In the genomic region with DNA sequence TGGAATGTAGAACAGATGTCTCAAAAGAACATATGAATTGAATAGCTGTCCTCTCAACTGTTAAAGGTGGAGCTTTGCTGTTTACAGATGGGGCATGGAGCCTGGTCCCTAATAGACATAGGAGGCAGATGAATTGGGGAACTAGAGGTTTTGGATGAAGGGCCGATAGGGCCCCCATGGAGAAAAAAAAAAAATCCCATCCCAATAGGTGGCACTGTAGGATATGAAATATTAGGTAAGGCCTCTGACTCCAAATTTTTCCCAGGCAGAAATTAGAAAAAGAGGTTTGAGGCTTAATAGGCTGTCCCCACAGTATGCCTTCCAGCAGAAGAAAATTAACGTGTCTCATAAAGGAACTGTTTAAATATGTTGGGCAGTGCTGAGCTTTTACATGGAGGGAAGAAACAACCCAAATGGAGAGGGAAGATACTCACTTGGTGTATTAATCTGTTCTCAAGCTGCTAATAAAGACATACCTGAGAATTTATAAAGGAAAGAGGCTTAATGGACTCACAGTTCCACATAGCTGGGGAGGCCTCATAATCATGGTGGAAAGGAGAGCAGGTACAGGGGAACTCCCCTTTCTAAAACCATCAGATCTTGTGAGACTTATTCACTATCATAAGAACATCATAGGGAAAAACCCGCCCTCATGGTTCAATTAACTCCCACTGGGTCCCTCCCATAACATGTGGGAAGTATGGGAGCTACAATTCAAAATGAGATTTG, we compare ENCODE assay signal across 10 cellular contexts. TPM values are rescaled to one million over a fixed set of nuclear protein-coding genes. Genes with fewer than 3 reads are reported as not detected.
DNase-seq lines count a peak whose midpoint lies in the region; ATAC-seq and TF ChIP-seq lines count a peak whose summit lies in the region.
"Had no signal": no experiment of that assay in that cellular context is flagged by ENCODE, and none has a peak within 500 bp of the region (broad histone marks: within the 10 kb centered on the region; RNA-seq: fewer than 3 reads in every experiment).

No MANE protein-coding gene starts in this region.

- H3K4me3 ChIP-seq in HCT116 (replicated peaks in 1 of 2; ENCODE audit: low read depth in 1 of 2, low read length in 2 of 2) (no peak overlapping the region), Panc1 (ENCODE audit: low read depth in 2 of 2, low read length in 2 of 2) (no peak overlapping the region)
- H3K4me3 ChIP-seq: gastroesophageal sphincter had no signal

- H3K27ac Mint-ChIP-seq in CD14-positive monocyte = no peak overlapping the region
- H3K27ac Mint-ChIP-seq in activated naive CD4-positive, alpha-beta T cell treated with anti-CD3 and anti-CD28 coated beads for 36 hours = no peak overlapping the region

- no peaks in the 10 kb centered on the region for H3K79me2 ChIP-seq in HCT116 (ENCODE audit: insufficient read depth, low read length)

- RAD21 ChIA-PET in HCT116 (lab: Charles Lee; ENCODE audit: low non-redundant PET in 1 of 2, low total read pairs in 2 of 2, uncharacterized antibody in 2 of 2, unreplicated experiment in 2 of 2) = interaction anchor here (0.5 to 0.7 kb wide), 2 partner anchors 49 to 347 kb away, joined by 3 read pairs; no protein-coding TSS in a partner anchor

- H3K9me3 Mint-ChIP-seq in CD14-positive monocyte = peaks cover 0 to 5% (median 0%) of the 10 kb centered on the region in 7 donors
- no peaks in the 10 kb centered on the region for H3K9me3 Mint-ChIP-seq in activated naive CD4-positive, alpha-beta T cell treated with anti-CD3 and anti-CD28 coated beads for 36 hours

- H3K4me2 ChIP-seq in HCT116 (ENCODE audit: low read length) = no peak overlapping the region

- H3K36me3 Mint-ChIP-seq in CD14-positive monocyte = no peaks in the 10 kb centered on the region
- no peaks in the 10 kb centered on the region for H3K36me3 Mint-ChIP-seq in activated naive CD4-positive, alpha-beta T cell treated with anti-CD3 and anti-CD28 coated beads for 36 hours (ENCODE audit: low read depth)

- no peak overlapping the region for H3K4me3 Mint-ChIP-seq in CD14-positive monocyte
- H3K4me3 Mint-ChIP-seq in activated naive CD4-positive, alpha-beta T cell treated with anti-CD3 and anti-CD28 coated beads for 36 hours = no peak overlapping the region

- H4K20me1 ChIP-seq in HCT116 (ENCODE audit: insufficient read depth) = no peaks in the 10 kb centered on the region

- no peaks in the 10 kb centered on the region for H3K9me3 ChIP-seq in HCT116 (ENCODE audit: control insufficient read depth in 1 of 2, insufficient read depth in 1 of 2, low read depth in 1 of 2, low read length in 2 of 2)
- H3K9me3 ChIP-seq in Panc1 (ENCODE audit: control insufficient read depth, insufficient read depth, low read depth, low read length) = no peaks in the 10 kb centered on the region
- H3K9me3 ChIP-seq: gastroesophageal sphincter had no signal

- no peaks in the 10 kb centered on the region for H3K9me2 ChIP-seq in HCT116 (ENCODE audit: insufficient read depth)

- CTCF ChIA-PET in HCT116 (lab: Charles Lee) = interaction anchor here (1.4 kb wide), 1 partner anchor 361 kb away, joined by 3 read pairs; no protein-coding TSS in a partner anchor
- CTCF ChIA-PET in Panc1 (lab: Charles Lee) = interaction anchor here (0.5 kb wide), 2 partner anchors 347 to 862 kb away, joined by 3 to 6 read pairs; no protein-coding TSS in a partner anchor
- CTCF ChIA-PET in activated naive CD4-positive, alpha-beta T cell treated with anti-CD3 and anti-CD28 coated beads for 36 hours (lab: Charles Lee) = interaction anchor here (0.7 to 1.5 kb wide), 6 partner anchors 28 to 346 kb away, joined by 3 to 6 read pairs (median 4); no protein-coding TSS in a partner anchor

- TF ChIP-seq RAD21 in HCT116 (IDR thresholded peaks at IDR 0.05; ENCODE audit: low read depth) = peak; percentile 59

- in situ Hi-C loops in Panc1 (cut with HindIII; ENCODE audit: low pct_unique_long_range_greater_than_20kb, low sequenced_read_pairs) = no loop called here

- no peak overlapping the region for H2AFZ ChIP-seq in HCT116 (ENCODE audit: low read depth, low read length, poor library complexity, severe bottlenecking)

- H3K36me3 ChIP-seq in HCT116 (ENCODE audit: control insufficient read depth in 1 of 2, insufficient read depth in 2 of 2, low read length in 2 of 2) = no peaks in the 10 kb centered on the region
- H3K36me3 ChIP-seq in Panc1 (ENCODE audit: control insufficient read depth, insufficient read depth, low read length) = no peaks in the 10 kb centered on the region
- H3K36me3 ChIP-seq: gastroesophageal sphincter had no signal

- no peaks in the 10 kb centered on the region for H3K4me1 ChIP-seq in HCT116 (ENCODE audit: control insufficient read depth in 1 of 2, insufficient read depth in 2 of 2, low read length in 2 of 2)
- no peaks in the 10 kb centered on the region for H3K4me1 ChIP-seq in Panc1 (ENCODE audit: control insufficient read depth, insufficient read depth, low read length)
- H3K4me1 ChIP-seq: gastroesophageal sphincter had no signal

- intact Hi-C loops in CD14-positive monocyte (cut with micrococcal nuclease) = no loop called here
- intact Hi-C loops in HCT116 (cut with micrococcal nuclease) = loop anchor here (1.0 to 10.0 kb wide), 3 partner anchors 138 to 649 kb away; no protein-coding TSS in a partner anchor
- intact Hi-C loops in Panc1 (cut with micrococcal nuclease; ENCODE audit: unreplicated experiment) = no loop called here
- intact Hi-C loops in activated naive CD4-positive, alpha-beta T cell treated with anti-CD3 and anti-CD28 coated beads for 36 hours (cut with micrococcal nuclease) = loop anchor here (1.0 to 5.0 kb wide), 4 partner anchors 67 to 347 kb away; no protein-coding TSS in a partner anchor

- H3K27ac ChIP-seq in HCT116 (ENCODE audit: low read depth, low read length) = no peak overlapping the region
- no peak overlapping the region for H3K27ac ChIP-seq in Panc1 (ENCODE audit: low read length)
- H3K27ac ChIP-seq: gastroesophageal sphincter had no signal

- TF ChIP-seq CTCF in CD14-positive monocyte (IDR thresholded peaks at IDR 0.05) (peak; percentile 19), HCT116 (IDR thresholded peaks at IDR 0.05 in 2 of 3, conservative IDR thresholded peaks at IDR 0.05 in 1 of 3; ENCODE audit: borderline replicate concordance in 1 of 3, insufficient read depth in 1 of 3, low read depth in 2 of 3, low read length in 2 of 3) (peak; percentile 15 to 43 (median 27); a peak in 4 of 6 replicates), Panc1 (IDR thresholded peaks at IDR 0.05) (peak; percentile 74)

- H3K27me3 ChIP-seq in HCT116 (ENCODE audit: insufficient read depth, low read length) = no peaks in the 10 kb centered on the region
- peaks cover 5% of the 10 kb centered on the region for H3K27me3 ChIP-seq in Panc1 (ENCODE audit: control insufficient read depth, insufficient read depth, low read length)
- H3K27me3 ChIP-seq: gastroesophageal sphincter had no signal

- BruUV-seq in HCT116 (replicated peaks; lab: Mats Ljungman, UMichigan) (no TSS peak), Panc1 (replicated peaks; lab: Mats Ljungman, UMichigan) (no TSS peak)

- TF ChIP-seq POLR2A in HCT116 (IDR thresholded peaks at IDR 0.05; ENCODE audit: borderline replicate concordance, extremely low read depth, insufficient read depth, insufficient read length) = no peak

- DNase-seq in CD14-positive monocyte (ENCODE audit: low spot score) = no peak
- no peak for DNase-seq in HCT116 (ENCODE audit: low read depth, low spot score)
- no peak for DNase-seq in Panc1 (ENCODE audit: low read depth, low spot score)
- peak; percentile 8 for DNase-seq in iris pigment epithelial cell (ENCODE audit: low read depth)
- no peak for DNase-seq in activated naive CD4-positive, alpha-beta T cell treated with anti-CD3 and anti-CD28 coated beads for 36 hours
- DNase-seq in NK-92 (lab: John Stamatoyannopoulos, UW; ENCODE audit: unreplicated experiment) = no peak

- ATAC-seq in HCT116 (no peak; the same call in 1 of the 2 replicates), Panc1 (peak; percentile 65; the same call in 1 of the 2 replicates), HG03175 (IDR thresholded peaks at IDR 0.05; ENCODE audit: unreplicated experiment) (no peak), HG02571 (IDR thresholded peaks at IDR 0.05; ENCODE audit: unreplicated experiment) (no peak)
- ATAC-seq: gastroesophageal sphincter had no signal

- peaks cover 0 to 2% (median 0%) of the 10 kb centered on the region in 3 donors for H3K27me3 Mint-ChIP-seq in CD14-positive monocyte (ENCODE audit: low read depth in 3 of 3)
- no peaks in the 10 kb centered on the region for H3K27me3 Mint-ChIP-seq in activated naive CD4-positive, alpha-beta T cell treated with anti-CD3 and anti-CD28 coated beads for 36 hours (ENCODE audit: low read depth)

- peaks cover 14% of the 10 kb centered on the region for H3K4me1 Mint-ChIP-seq in CD14-positive monocyte
- peaks cover 17% of the 10 kb centered on the region for H3K4me1 Mint-ChIP-seq in activated naive CD4-positive, alpha-beta T cell treated with anti-CD3 and anti-CD28 coated beads for 36 hours (ENCODE audit: low read depth)

- H3K9ac ChIP-seq in HCT116 (ENCODE audit: low read length) = no peak overlapping the region

- POLR2A ChIA-PET in HCT116 (lab: Charles Lee) = no interaction called here
- POLR2A ChIA-PET in Panc1 (lab: Charles Lee) = no interaction called here

TF ChIP-seq in HCT116, 20 proteins besides CTCF, POLR2A, EP300 and RAD21 (continues in another document):
- no peak for TF ChIP-seq EZH2phosphoT487 (IDR thresholded peaks at IDR 0.05; ENCODE audit: borderline replicate concordance)
- TF ChIP-seq, protein P1, sequence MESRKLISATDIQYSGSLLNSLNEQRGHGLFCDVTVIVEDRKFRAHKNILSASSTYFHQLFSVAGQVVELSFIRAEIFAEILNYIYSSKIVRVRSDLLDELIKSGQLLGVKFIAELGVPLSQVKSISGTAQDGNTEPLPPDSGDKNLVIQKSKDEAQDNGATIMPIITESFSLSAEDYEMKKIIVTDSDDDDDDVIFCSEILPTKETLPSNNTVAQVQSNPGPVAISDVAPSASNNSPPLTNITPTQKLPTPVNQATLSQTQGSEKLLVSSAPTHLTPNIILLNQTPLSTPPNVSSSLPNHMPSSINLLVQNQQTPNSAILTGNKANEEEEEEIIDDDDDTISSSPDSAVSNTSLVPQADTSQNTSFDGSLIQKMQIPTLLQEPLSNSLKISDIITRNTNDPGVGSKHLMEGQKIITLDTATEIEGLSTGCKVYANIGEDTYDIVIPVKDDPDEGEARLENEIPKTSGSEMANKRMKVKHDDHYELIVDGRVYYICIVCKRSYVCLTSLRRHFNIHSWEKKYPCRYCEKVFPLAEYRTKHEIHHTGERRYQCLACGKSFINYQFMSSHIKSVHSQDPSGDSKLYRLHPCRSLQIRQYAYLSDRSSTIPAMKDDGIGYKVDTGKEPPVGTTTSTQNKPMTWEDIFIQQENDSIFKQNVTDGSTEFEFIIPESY (IDR thresholded peaks at IDR 0.05; ENCODE audit: extremely low read depth, insufficient replicate concordance, low read length) = no peak
- TF ChIP-seq POLR2AphosphoS5 (IDR thresholded peaks at IDR 0.05; ENCODE audit: low read depth, low read length) = no peak
- no peak for TF ChIP-seq CBX3 (IDR thresholded peaks at IDR 0.05; ENCODE audit: low read depth)

RNA-seq across cellular contexts. Expression of a gene that starts 30.1 kb away (rescaled TPM):
- 1 to 10 TPM in 1 of 2 donors, under 1 TPM in 1; 0.56 to 1.7 TPM for polyA plus RNA-seq in CD14-positive monocyte
- total RNA-seq in HCT116 (2021; ENCODE audit: unreplicated experiment) = not detected
- 0.12 and 0.35 TPM in 2 replicates for polyA plus RNA-seq in HCT116 (2012)
- total RNA-seq in Panc1 (2021; ENCODE audit: unreplicated experiment) = 2.6 TPM
- 1.7 TPM for polyA plus RNA-seq in Panc1 (2012; ENCODE audit: insufficient read length)
- 1 to 10 TPM; 3.8 to 3.9 TPM for total RNA-seq in activated naive CD4-positive, alpha-beta T cell treated with anti-CD3 and anti-CD28 coated beads for 36 hours
- total RNA-seq: skeletal muscle tissue had no signal

Comparison
In these comparisons a context has a peak if more than half of its experiments do, and no peak if none do; other contexts are left out.
1. CTCF ChIP-seq: peak in every context shown above with its lines; median percentile 74 in Panc1; 27 in HCT116; 19 in CD14-positive monocyte.
2. intact Hi-C loops: an anchor here in HCT116 (1.0 to 10.0 kb wide) and activated naive CD4-positive, alpha-beta T cell treated with anti-CD3 and anti-CD28 coated beads for 36 hours (1.0 to 5.0 kb wide); none called in CD14-positive monocyte and Panc1.